ENCODE assay signal across 8 cellular contexts in genomic region chr11:58900479-58901420, GRCh38. TPM values are rescaled to one million over a fixed set of nuclear protein-coding genes. Genes with fewer than 3 reads are reported as not detected.
DNase-seq lines count a peak whose midpoint lies in the region; ATAC-seq and TF ChIP-seq lines count a peak whose summit lies in the region.

No MANE protein-coding gene starts in this region.

- H3K27me3 ChIP-seq in HUES64 (ENCODE audit: insufficient read depth, low read length) = peaks cover 32% of the 10 kb centered on the region

- no peaks in the 10 kb centered on the region for H3K9me3 ChIP-seq in HUES64 (ENCODE audit: insufficient read depth, low read depth, low read length)

- 50% methylated on average over 35 of the region's 36 CpGs for WGBS in HUES64

- peaks cover 6% of the 10 kb centered on the region for H3K4me1 ChIP-seq in HUES64 (ENCODE audit: insufficient read depth, low read length)

- TF ChIP-seq CTCF in WI38 (IDR thresholded peaks at IDR 0.05; ENCODE audit: low read depth, low read length) = peak; percentile 53

- ATAC-seq in GM18502 (IDR thresholded peaks at IDR 0.05; ENCODE audit: poor library complexity, unreplicated experiment) = peak; percentile 74

- peak overlapping the region; percentile 40 for H3K4me3 ChIP-seq in HUES64 (ENCODE audit: low read length)
- H3K4me3 ChIP-seq in WI38 (ENCODE audit: low read depth, low read length) = no peak overlapping the region

- H3K36me3 ChIP-seq in HUES64 (ENCODE audit: insufficient read depth, low read length) = no peaks in the 10 kb centered on the region

- no peak overlapping the region for H3K9ac ChIP-seq in HUES64 (ENCODE audit: low read depth, low read length)

- DNase-seq in AML-193 (lab: John Stamatoyannopoulos, UW) = peak; percentile 31 to 55
- peak; percentile 46 for DNase-seq in foreskin melanocyte
- DNase-seq in non-pigmented ciliary epithelial cell (ENCODE audit: low read depth) = peak; percentile 73
- no peak for DNase-seq in NCI-H1092 (lab: John Stamatoyannopoulos, UW)
- DNase-seq in NCI-H2196 (lab: John Stamatoyannopoulos, UW; ENCODE audit: unreplicated experiment) = no peak

- H3K27ac ChIP-seq in HUES64 (ENCODE audit: low read depth, low read length) = no peak overlapping the region

RNA-seq across cellular contexts. Expression of gene GLYATL1, which starts 38.5 kb away (rescaled TPM):
- polyA plus RNA-seq in HUES64 (2013, experiment 1 of 2) = 6.1 TPM
- polyA plus RNA-seq in HUES64 (2013, experiment 2 of 2) = 9.1 TPM

RNA-seq across cellular contexts. Expression of gene GLYATL2, which starts 56.2 kb away (rescaled TPM):
- 0.65 TPM for polyA plus RNA-seq in HUES64 (2013, experiment 1 of 2)
- 1.4 TPM for polyA plus RNA-seq in HUES64 (2013, experiment 2 of 2)

Comparison
In these comparisons a context has a peak if more than half of its experiments do, and no peak if none do; other contexts are left out.
1. DNase-seq: peak in AML-193 (2 of 2), foreskin melanocyte (single experiment) and non-pigmented ciliary epithelial cell (single experiment); none in NCI-H1092 (single experiment) and NCI-H2196 (single experiment).